1 cellular context compared by ENCODE assay signal in the genomic region with DNA sequence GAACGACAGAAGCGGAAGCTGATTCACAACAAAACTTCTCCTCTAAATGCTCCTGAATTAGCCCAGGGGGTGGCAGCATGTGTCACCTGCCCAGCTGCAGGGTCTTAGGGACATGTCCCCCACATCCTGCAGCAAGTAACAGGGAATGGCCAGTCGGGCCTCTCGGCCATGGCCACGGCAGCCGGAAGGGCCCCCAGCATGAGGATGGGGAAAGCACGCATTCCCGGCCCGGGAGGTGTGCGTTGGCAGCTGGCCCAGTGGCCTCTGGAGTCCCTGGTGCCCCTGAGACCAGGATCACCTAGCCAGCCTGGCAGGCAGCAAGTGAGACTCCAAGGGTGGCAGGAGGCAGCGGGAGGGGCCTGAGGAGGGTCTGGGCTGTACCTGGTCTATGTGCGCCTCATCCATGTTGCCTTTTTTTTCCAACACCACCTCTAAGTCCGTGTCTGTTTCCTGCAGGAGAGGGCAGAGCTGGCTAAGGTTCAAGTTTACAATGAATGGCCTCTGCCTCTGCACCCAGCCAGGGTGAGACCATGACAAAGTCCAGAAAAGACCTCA.
TF ChIP-seq lines count a peak whose summit lies in the region.

No MANE protein-coding gene starts in this region.

TF ChIP-seq in HepG2, 621 proteins besides CTCF, POLR2A, EP300 and RAD21 (continued from another document and continues in another):
- TF ChIP-seq EHMT2 (IDR thresholded peaks at IDR 0.05; ENCODE audit: borderline replicate concordance, low read depth, low read length) = no peak
- TF ChIP-seq, protein P1, sequence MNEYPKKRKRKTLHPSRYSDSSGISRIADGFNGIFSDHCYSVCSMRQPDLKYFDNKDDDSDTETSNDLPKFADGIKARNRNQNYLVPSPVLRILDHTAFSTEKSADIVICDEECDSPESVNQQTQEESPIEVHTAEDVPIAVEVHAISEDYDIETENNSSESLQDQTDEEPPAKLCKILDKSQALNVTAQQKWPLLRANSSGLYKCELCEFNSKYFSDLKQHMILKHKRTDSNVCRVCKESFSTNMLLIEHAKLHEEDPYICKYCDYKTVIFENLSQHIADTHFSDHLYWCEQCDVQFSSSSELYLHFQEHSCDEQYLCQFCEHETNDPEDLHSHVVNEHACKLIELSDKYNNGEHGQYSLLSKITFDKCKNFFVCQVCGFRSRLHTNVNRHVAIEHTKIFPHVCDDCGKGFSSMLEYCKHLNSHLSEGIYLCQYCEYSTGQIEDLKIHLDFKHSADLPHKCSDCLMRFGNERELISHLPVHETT (CRISPR knock-in tag; conservative IDR thresholded peaks at IDR 0.05) = no peak
- no peak for TF ChIP-seq HNRNPUL1 (IDR thresholded peaks at IDR 0.05; ENCODE audit: low read depth, low read length)
- TF ChIP-seq, protein P2, sequence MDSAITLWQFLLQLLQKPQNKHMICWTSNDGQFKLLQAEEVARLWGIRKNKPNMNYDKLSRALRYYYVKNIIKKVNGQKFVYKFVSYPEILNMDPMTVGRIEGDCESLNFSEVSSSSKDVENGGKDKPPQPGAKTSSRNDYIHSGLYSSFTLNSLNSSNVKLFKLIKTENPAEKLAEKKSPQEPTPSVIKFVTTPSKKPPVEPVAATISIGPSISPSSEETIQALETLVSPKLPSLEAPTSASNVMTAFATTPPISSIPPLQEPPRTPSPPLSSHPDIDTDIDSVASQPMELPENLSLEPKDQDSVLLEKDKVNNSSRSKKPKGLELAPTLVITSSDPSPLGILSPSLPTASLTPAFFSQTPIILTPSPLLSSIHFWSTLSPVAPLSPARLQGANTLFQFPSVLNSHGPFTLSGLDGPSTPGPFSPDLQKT (CRISPR knock-in tag; IDR thresholded peaks at IDR 0.05; ENCODE audit: borderline replicate concordance) = no peak
- TF ChIP-seq ZNF672 (CRISPR knock-in tag; IDR thresholded peaks at IDR 0.05) = no peak
- TF ChIP-seq HDAC1 (CRISPR knock-in tag; IDR thresholded peaks at IDR 0.05) = no peak
- TF ChIP-seq PRPF4 (IDR thresholded peaks at IDR 0.05; ENCODE audit: low read depth, low read length, poor library complexity, severe bottlenecking) = no peak
- no peak for TF ChIP-seq CEBPB (IDR thresholded peaks at IDR 0.05; ENCODE audit: borderline replicate concordance, low read depth, low read length)
- TF ChIP-seq ZZZ3 (CRISPR knock-in tag; IDR thresholded peaks at IDR 0.05; ENCODE audit: borderline replicate concordance) = no peak
- no peak for TF ChIP-seq ISL2 (CRISPR knock-in tag; IDR thresholded peaks at IDR 0.05)
- no peak for TF ChIP-seq ZNF382 (CRISPR knock-in tag; IDR thresholded peaks at IDR 0.05; ENCODE audit: borderline replicate concordance)
- TF ChIP-seq DR1 (CRISPR knock-in tag; IDR thresholded peaks at IDR 0.05) = no peak
- TF ChIP-seq ARNT (IDR thresholded peaks at IDR 0.05) = no peak
- 0 out of 2 replicates have a peak, but pooled peaks have one; percentile 50 for TF ChIP-seq NCOR1 (IDR thresholded peaks at IDR 0.05; ENCODE audit: borderline replicate concordance, low read length)
- TF ChIP-seq ATM (IDR thresholded peaks at IDR 0.05; ENCODE audit: borderline replicate concordance) = no peak
- TF ChIP-seq ZNF335 (CRISPR knock-in tag; IDR thresholded peaks at IDR 0.05) = no peak
- TF ChIP-seq, protein P3, sequence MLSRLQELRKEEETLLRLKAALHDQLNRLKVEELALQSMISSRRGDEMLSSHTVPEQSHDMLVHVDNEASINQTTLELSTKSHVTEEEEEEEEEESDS (CRISPR knock-in tag; IDR thresholded peaks at IDR 0.05; ENCODE audit: borderline replicate concordance) = no peak
- TF ChIP-seq CBFB (CRISPR knock-in tag; IDR thresholded peaks at IDR 0.05) = no peak
- TF ChIP-seq HDAC2 (CRISPR knock-in tag; IDR thresholded peaks at IDR 0.05) = no peak
- TF ChIP-seq, protein P4, sequence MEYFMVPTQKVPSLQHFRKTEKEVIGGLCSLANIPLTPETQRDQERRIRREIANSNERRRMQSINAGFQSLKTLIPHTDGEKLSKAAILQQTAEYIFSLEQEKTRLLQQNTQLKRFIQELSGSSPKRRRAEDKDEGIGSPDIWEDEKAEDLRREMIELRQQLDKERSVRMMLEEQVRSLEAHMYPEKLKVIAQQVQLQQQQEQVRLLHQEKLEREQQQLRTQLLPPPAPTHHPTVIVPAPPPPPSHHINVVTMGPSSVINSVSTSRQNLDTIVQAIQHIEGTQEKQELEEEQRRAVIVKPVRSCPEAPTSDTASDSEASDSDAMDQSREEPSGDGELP (IDR thresholded peaks at IDR 0.05; ENCODE audit: borderline replicate concordance, low read depth) = no peak
- no peak for TF ChIP-seq PHF5A (CRISPR knock-in tag; IDR thresholded peaks at IDR 0.05; ENCODE audit: low read depth, unreplicated experiment)
- no peak for TF ChIP-seq LCORL (IDR thresholded peaks at IDR 0.05)
- no peak for TF ChIP-seq LCORL (CRISPR knock-in tag; IDR thresholded peaks at IDR 0.05)
- TF ChIP-seq NFE2L1 (CRISPR knock-in tag; IDR thresholded peaks at IDR 0.05; ENCODE audit: borderline replicate concordance) = no peak
- no peak for TF ChIP-seq TOE1 (CRISPR knock-in tag; IDR thresholded peaks at IDR 0.05)
- no peak for TF ChIP-seq ZFP82 (CRISPR knock-in tag; IDR thresholded peaks at IDR 0.05; ENCODE audit: borderline replicate concordance)
- no peak for TF ChIP-seq SAFB2 (CRISPR knock-in tag; IDR thresholded peaks at IDR 0.05; ENCODE audit: borderline replicate concordance, low read depth)
- TF ChIP-seq, protein P5, sequence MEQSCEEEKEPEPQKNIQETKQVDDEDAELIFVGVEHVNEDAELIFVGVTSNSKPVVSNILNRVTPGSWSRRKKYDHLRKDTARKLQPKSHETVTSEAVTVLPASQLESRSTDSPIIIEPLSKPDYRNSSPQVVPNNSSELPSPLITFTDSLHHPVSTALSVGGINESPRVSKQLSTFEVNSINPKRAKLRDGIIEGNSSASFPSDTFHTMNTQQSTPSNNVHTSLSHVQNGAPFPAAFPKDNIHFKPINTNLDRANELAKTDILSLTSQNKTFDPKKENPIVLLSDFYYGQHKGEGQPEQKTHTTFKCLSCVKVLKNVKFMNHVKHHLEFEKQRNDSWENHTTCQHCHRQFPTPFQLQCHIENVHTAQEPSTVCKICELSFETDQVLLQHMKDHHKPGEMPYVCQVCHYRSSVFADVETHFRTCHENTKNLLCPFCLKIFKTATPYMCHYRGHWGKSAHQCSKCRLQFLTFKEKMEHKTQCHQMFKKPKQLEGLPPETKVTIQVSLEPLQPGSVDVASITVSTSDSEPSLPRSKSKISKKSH (CRISPR knock-in tag; IDR thresholded peaks at IDR 0.05; ENCODE audit: borderline replicate concordance) = no peak
- TF ChIP-seq, protein P6, sequence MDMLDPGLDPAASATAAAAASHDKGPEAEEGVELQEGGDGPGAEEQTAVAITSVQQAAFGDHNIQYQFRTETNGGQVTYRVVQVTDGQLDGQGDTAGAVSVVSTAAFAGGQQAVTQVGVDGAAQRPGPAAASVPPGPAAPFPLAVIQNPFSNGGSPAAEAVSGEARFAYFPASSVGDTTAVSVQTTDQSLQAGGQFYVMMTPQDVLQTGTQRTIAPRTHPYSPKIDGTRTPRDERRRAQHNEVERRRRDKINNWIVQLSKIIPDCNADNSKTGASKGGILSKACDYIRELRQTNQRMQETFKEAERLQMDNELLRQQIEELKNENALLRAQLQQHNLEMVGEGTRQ (IDR thresholded peaks at IDR 0.05; ENCODE audit: low read depth, low read length) = no peak
- TF ChIP-seq, protein P6 (CRISPR knock-in tag; IDR thresholded peaks at IDR 0.05; ENCODE audit: borderline replicate concordance) = no peak
- no peak for TF ChIP-seq ZNF878 (CRISPR knock-in tag; IDR thresholded peaks at IDR 0.05)
- TF ChIP-seq ZNF614 (CRISPR knock-in tag; IDR thresholded peaks at IDR 0.05; ENCODE audit: borderline replicate concordance) = no peak
- TF ChIP-seq DNMT3B (CRISPR knock-in tag; conservative IDR thresholded peaks at IDR 0.05) = no peak
- TF ChIP-seq, protein P7, sequence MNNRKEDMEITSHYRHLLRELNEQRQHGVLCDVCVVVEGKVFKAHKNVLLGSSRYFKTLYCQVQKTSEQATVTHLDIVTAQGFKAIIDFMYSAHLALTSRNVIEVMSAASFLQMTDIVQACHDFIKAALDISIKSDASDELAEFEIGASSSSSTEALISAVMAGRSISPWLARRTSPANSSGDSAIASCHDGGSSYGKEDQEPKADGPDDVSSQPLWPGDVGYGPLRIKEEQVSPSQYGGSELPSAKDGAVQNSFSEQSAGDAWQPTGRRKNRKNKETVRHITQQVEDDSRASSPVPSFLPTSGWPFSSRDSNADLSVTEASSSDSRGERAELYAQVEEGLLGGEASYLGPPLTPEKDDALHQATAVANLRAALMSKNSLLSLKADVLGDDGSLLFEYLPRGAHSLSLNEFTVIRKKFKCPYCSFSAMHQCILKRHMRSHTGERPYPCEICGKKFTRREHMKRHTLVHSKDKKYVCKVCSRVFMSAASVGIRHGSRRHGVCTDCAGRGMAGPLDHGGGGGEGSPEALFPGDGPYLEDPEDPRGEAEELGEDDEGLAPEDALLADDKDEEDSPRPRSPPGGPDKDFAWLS (CRISPR knock-in tag; IDR thresholded peaks at IDR 0.05; ENCODE audit: borderline replicate concordance) = no peak; the same call in 1 of the 2 replicates
- no peak for TF ChIP-seq SP1 (IDR thresholded peaks at IDR 0.05)
- no peak for TF ChIP-seq SP1 (CRISPR knock-in tag; IDR thresholded peaks at IDR 0.05)
- TF ChIP-seq ZNF788 (CRISPR knock-in tag; IDR thresholded peaks at IDR 0.05; ENCODE audit: borderline replicate concordance) = no peak
- no peak for TF ChIP-seq ZIK1 (CRISPR knock-in tag; IDR thresholded peaks at IDR 0.05; ENCODE audit: borderline replicate concordance, low read depth)
- TF ChIP-seq ZNF850 (CRISPR knock-in tag; conservative IDR thresholded peaks at IDR 0.05) = no peak
- peak; percentile 19 for TF ChIP-seq TBL1XR1 (IDR thresholded peaks at IDR 0.05; ENCODE audit: borderline replicate concordance, low read length, partially characterized antibody)
- TF ChIP-seq, protein P8, sequence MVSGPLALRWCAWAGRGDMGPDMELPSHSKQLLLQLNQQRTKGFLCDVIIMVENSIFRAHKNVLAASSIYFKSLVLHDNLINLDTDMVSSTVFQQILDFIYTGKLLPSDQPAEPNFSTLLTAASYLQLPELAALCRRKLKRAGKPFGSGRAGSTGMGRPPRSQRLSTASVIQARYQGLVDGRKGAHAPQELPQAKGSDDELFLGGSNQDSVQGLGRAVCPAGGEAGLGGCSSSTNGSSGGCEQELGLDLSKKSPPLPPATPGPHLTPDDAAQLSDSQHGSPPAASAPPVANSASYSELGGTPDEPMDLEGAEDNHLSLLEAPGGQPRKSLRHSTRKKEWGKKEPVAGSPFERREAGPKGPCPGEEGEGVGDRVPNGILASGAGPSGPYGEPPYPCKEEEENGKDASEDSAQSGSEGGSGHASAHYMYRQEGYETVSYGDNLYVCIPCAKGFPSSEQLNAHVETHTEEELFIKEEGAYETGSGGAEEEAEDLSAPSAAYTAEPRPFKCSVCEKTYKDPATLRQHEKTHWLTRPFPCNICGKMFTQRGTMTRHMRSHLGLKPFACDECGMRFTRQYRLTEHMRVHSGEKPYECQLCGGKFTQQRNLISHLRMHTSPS (CRISPR knock-in tag; IDR thresholded peaks at IDR 0.05; ENCODE audit: low read depth) = peak; percentile 85
- TF ChIP-seq, protein P9, sequence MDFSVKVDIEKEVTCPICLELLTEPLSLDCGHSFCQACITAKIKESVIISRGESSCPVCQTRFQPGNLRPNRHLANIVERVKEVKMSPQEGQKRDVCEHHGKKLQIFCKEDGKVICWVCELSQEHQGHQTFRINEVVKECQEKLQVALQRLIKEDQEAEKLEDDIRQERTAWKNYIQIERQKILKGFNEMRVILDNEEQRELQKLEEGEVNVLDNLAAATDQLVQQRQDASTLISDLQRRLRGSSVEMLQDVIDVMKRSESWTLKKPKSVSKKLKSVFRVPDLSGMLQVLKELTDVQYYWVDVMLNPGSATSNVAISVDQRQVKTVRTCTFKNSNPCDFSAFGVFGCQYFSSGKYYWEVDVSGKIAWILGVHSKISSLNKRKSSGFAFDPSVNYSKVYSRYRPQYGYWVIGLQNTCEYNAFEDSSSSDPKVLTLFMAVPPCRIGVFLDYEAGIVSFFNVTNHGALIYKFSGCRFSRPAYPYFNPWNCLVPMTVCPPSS (IDR thresholded peaks at IDR 0.05) = no peak
- TF ChIP-seq XBP1 (CRISPR knock-in tag; IDR thresholded peaks at IDR 0.05) = no peak
- no peak for TF ChIP-seq ZNF468 (CRISPR knock-in tag; IDR thresholded peaks at IDR 0.05)
- 0 out of 2 replicates have a peak, but pooled peaks have one; percentile 20 for TF ChIP-seq KDM5B (CRISPR knock-in tag; IDR thresholded peaks at IDR 0.05; ENCODE audit: borderline replicate concordance)
- no peak for TF ChIP-seq CEBPG (CRISPR knock-in tag; IDR thresholded peaks at IDR 0.05)
- no peak for TF ChIP-seq HHEX (CRISPR knock-in tag; IDR thresholded peaks at IDR 0.05)
- TF ChIP-seq, protein P10, sequence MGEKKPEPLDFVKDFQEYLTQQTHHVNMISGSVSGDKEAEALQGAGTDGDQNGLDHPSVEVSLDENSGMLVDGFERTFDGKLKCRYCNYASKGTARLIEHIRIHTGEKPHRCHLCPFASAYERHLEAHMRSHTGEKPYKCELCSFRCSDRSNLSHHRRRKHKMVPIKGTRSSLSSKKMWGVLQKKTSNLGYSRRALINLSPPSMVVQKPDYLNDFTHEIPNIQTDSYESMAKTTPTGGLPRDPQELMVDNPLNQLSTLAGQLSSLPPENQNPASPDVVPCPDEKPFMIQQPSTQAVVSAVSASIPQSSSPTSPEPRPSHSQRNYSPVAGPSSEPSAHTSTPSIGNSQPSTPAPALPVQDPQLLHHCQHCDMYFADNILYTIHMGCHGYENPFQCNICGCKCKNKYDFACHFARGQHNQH (CRISPR knock-in tag; IDR thresholded peaks at IDR 0.05) = no peak
- no peak for TF ChIP-seq ZNF234 (CRISPR knock-in tag; conservative IDR thresholded peaks at IDR 0.05)
- TF ChIP-seq, protein P11, sequence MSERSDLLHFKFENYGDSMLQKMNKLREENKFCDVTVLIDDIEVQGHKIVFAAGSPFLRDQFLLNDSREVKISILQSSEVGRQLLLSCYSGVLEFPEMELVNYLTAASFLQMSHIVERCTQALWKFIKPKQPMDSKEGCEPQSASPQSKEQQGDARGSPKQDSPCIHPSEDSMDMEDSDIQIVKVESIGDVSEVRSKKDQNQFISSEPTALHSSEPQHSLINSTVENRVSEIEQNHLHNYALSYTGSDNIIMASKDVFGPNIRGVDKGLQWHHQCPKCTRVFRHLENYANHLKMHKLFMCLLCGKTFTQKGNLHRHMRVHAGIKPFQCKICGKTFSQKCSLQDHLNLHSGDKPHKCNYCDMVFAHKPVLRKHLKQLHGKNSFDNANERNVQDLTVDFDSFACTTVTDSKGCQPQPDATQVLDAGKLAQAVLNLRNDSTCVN (CRISPR knock-in tag; IDR thresholded peaks at IDR 0.05; ENCODE audit: borderline replicate concordance) = no peak
- no peak for TF ChIP-seq KDM6A (CRISPR knock-in tag; IDR thresholded peaks at IDR 0.05; ENCODE audit: low read depth)
- TF ChIP-seq SMAD1 (CRISPR knock-in tag; IDR thresholded peaks at IDR 0.05; ENCODE audit: borderline replicate concordance, low read depth) = no peak
- TF ChIP-seq, protein P12, sequence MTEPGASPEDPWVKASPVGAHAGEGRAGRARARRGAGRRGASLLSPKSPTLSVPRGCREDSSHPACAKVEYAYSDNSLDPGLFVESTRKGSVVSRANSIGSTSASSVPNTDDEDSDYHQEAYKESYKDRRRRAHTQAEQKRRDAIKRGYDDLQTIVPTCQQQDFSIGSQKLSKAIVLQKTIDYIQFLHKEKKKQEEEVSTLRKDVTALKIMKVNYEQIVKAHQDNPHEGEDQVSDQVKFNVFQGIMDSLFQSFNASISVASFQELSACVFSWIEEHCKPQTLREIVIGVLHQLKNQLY (CRISPR knock-in tag; IDR thresholded peaks at IDR 0.05) = no peak
- TF ChIP-seq SIN3B (IDR thresholded peaks at IDR 0.05; ENCODE audit: low read length) = no peak
